In genomic region chr2:136582631-136583205, GRCh38 we compare ENCODE assay signal across 11 cellular contexts.
A peak's percentile ranks its signal among the peaks of the same experiment; 100 is the strongest.
DNase-seq lines count a peak whose midpoint lies in the region; ATAC-seq and TF ChIP-seq lines count a peak whose summit lies in the region.
"Had no signal": no experiment of that assay in that cellular context is flagged by ENCODE, and none has a peak within 500 bp of the region (broad histone marks: within the 10 kb centered on the region; RNA-seq: fewer than 3 reads in every experiment).

No MANE protein-coding gene starts in this region.

- H3K27me3 ChIP-seq in testis = no peaks in the 10 kb centered on the region
- peaks cover 0 to 7% (median 0%) of the 10 kb centered on the region in 45 donors for H3K27me3 ChIP-seq in dorsolateral prefrontal cortex
- no peaks in the 10 kb centered on the region for H3K27me3 ChIP-seq in lower lobe of right lung (ENCODE audit: low read depth)
- H3K27me3 ChIP-seq: suprapubic skin had no signal

- no peak for TF ChIP-seq POLR2A in testis (IDR thresholded peaks at IDR 0.05)

- peak; percentile 7 for DNase-seq in stimulated activated CD4-positive, alpha-beta T cell treated with anti-CD3 and anti-CD28 coated beads, Interleukin-15, amount 100 ng/mL, for 24 hours
- no peak for DNase-seq in stimulated activated CD4-positive, alpha-beta T cell treated with anti-CD3 and anti-CD28 coated beads, Interleukin-1b, Interleukin-23, amount 100 ng/mL, for 48 hours
- DNase-seq in fibroblast of mammary gland (ENCODE audit: low read depth) (peak; percentile 1), testis (peak; percentile 62), omental fat pad (ENCODE audit: low spot score) (no peak), dorsolateral prefrontal cortex (no peak), lower lobe of right lung (no peak)
- DNase-seq: IMR-90 had no signal

- no peak overlapping the region for H3K27ac ChIP-seq in testis
- no peak overlapping the region for H3K27ac ChIP-seq in dorsolateral prefrontal cortex
- no peak overlapping the region for H3K27ac ChIP-seq in lower lobe of right lung
- H3K27ac ChIP-seq: SK-N-MC, suprapubic skin had no signal

- H3K4me1 ChIP-seq in testis (no peaks in the 10 kb centered on the region), lower lobe of right lung (no peaks in the 10 kb centered on the region)
- H3K4me1 ChIP-seq: suprapubic skin had no signal

- intact Hi-C loops in testis (cut with DNase I; ENCODE audit: low total_unique reads) (no loop called here), dorsolateral prefrontal cortex (cut with DNase I) (no loop called here), lower lobe of right lung (cut with DNase I) (no loop called here)

- no peak overlapping the region for H3K4me3 ChIP-seq in fibroblast of mammary gland (ENCODE audit: control insufficient read depth, low read depth, low read length)
- H3K4me3 ChIP-seq in testis = no peak overlapping the region
- H3K4me3 ChIP-seq in dorsolateral prefrontal cortex = no peak overlapping the region
- no peak overlapping the region for H3K4me3 ChIP-seq in lower lobe of right lung
- H3K4me3 ChIP-seq: SK-N-MC, suprapubic skin had no signal

- no peaks in the 10 kb centered on the region for H3K9me3 ChIP-seq in testis
- peaks cover 2% of the 10 kb centered on the region for H3K9me3 ChIP-seq in lower lobe of right lung
- H3K9me3 ChIP-seq: suprapubic skin had no signal

- ATAC-seq in omental fat pad (ENCODE audit: low FRiP score) (no peak), lower lobe of right lung (no peak)

- WGBS in testis, 2 donors = 12 to 22% methylated on average over 4 of the region's 4 CpGs

- TF ChIP-seq CTCF in fibroblast of mammary gland (conservative IDR thresholded peaks at IDR 0.05; ENCODE audit: control insufficient read depth, insufficient read depth, low read depth, low read length) = no peak
- TF ChIP-seq CTCF in testis (IDR thresholded peaks at IDR 0.05) = no peak
- TF ChIP-seq CTCF in omental fat pad (IDR thresholded peaks at IDR 0.05) = no peak
- TF ChIP-seq CTCF in dorsolateral prefrontal cortex (IDR thresholded peaks at IDR 0.05 in 54 of 56, conservative IDR thresholded peaks at IDR 0.05 in 2 of 56; ENCODE audit: low read depth in 1 of 56, partially characterized antibody in 56 of 56) = no peak
- no peak for TF ChIP-seq CTCF in lower lobe of right lung (IDR thresholded peaks at IDR 0.05)

- H3K36me3 ChIP-seq in testis (ENCODE audit: low read depth, missing control alignments) (no peaks in the 10 kb centered on the region), lower lobe of right lung (no peaks in the 10 kb centered on the region)
- H3K36me3 ChIP-seq: suprapubic skin had no signal

TF ChIP-seq in PFSK-1, 5 proteins besides CTCF, POLR2A, EP300 and RAD21:
- TF ChIP-seq SIN3A (IDR thresholded peaks at IDR 0.05; ENCODE audit: borderline replicate concordance, insufficient read depth, low read length) (no peak), REST (IDR thresholded peaks at IDR 0.05; ENCODE audit: insufficient read depth in 1 of 2, low read depth in 2 of 2, low read length in 2 of 2) (peak; percentile 90 to 98), POLR2AphosphoS5 (IDR thresholded peaks at IDR 0.05; ENCODE audit: low read depth, low read length) (no peak)

Comparison
In these comparisons a context has a peak if more than half of its experiments do, and no peak if none do; other contexts are left out.
1. DNase-seq: peak in stimulated activated CD4-positive, alpha-beta T cell treated with anti-CD3 and anti-CD28 coated beads, Interleukin-15, amount 100 ng/mL, for 24 hours (single experiment), fibroblast of mammary gland (single experiment) and testis (single experiment); none in stimulated activated CD4-positive, alpha-beta T cell treated with anti-CD3 and anti-CD28 coated beads, Interleukin-1b, Interleukin-23, amount 100 ng/mL, for 48 hours (single experiment), omental fat pad (single experiment), dorsolateral prefrontal cortex (0 of 10) and lower lobe of right lung (single experiment).